In genomic region chr11:86403458-86403857, GRCh38 we compare ENCODE assay signal across 21 cellular contexts. TPM values are rescaled to one million over a fixed set of nuclear protein-coding genes. Genes with fewer than 3 reads are reported as not detected.
DNase-seq lines count a peak whose midpoint lies in the region; ATAC-seq, FAIRE-seq and TF ChIP-seq lines count a peak whose summit lies in the region.
"Had no signal": no experiment of that assay in that cellular context is flagged by ENCODE, and none has a peak within 500 bp of the region (broad histone marks: within the 10 kb centered on the region; RNA-seq: fewer than 3 reads in every experiment).

No MANE protein-coding gene starts in this region.

- no peak for TF ChIP-seq POLR2A in A549 (IDR thresholded peaks at IDR 0.05; ENCODE audit: low read length)

- H3K79me2 ChIP-seq in GM23248 (ENCODE audit: insufficient read depth): no peaks in the 10 kb centered on the region
- no peaks in the 10 kb centered on the region for H3K79me2 ChIP-seq in keratinocyte (ENCODE audit: control insufficient read depth, insufficient read depth, low read length)

- H3K4me2 ChIP-seq in A549 (no peak overlapping the region), GM23248 (ENCODE audit: unreplicated experiment) (no peak overlapping the region), keratinocyte (ENCODE audit: control insufficient read depth, extremely low read depth, insufficient read depth, low read depth, low read length) (no peak overlapping the region)
- H3K4me2 ChIP-seq: BLaER1 treated with 17β-estradiol and CSF1 and Interleukin-3, amounts not matched to agents 10 nM and 100 nM had no signal

- H3K9me2 ChIP-seq in GM23248 (ENCODE audit: insufficient read depth): no peaks in the 10 kb centered on the region

- no peak overlapping the region for H3K27ac ChIP-seq in A549
- H3K27ac ChIP-seq in GM23248: no peak overlapping the region
- no peak overlapping the region for H3K27ac ChIP-seq in keratinocyte (ENCODE audit: control insufficient read depth, insufficient read depth, low read length)
- H3K27ac ChIP-seq: BLaER1 treated with 17β-estradiol and CSF1 and Interleukin-3, amounts not matched to agents 10 nM and 100 nM; C4-2B had no signal

- no peaks in the 10 kb centered on the region for H3K9me3 ChIP-seq in A549
- no peaks in the 10 kb centered on the region for H3K9me3 ChIP-seq in GM23248 (ENCODE audit: low read depth)
- H3K9me3 ChIP-seq in keratinocyte (ENCODE audit: control insufficient read depth, low read depth, low read length): no peaks in the 10 kb centered on the region
- H3K9me3 ChIP-seq: BLaER1 treated with 17β-estradiol and CSF1 and Interleukin-3, amounts not matched to agents 10 nM and 100 nM; Caco-2 had no signal

- FAIRE-seq in A549 (lab: Jason Lieb, UNC) (peak; percentile 13), keratinocyte (lab: Jason Lieb, UNC) (no peak)
- FAIRE-seq: A204.1, D721Med, G401.6, GM12891, GM19239 had no signal

- no peaks in the 10 kb centered on the region for H3F3A ChIP-seq in GM23248 (ENCODE audit: insufficient read depth)

- H3K4me1 ChIP-seq in A549 (no peaks in the 10 kb centered on the region), GM23248 (ENCODE audit: insufficient read depth) (no peaks in the 10 kb centered on the region), keratinocyte (ENCODE audit: control insufficient read depth, extremely low read depth, insufficient read depth, low read length) (no peaks in the 10 kb centered on the region)
- H3K4me1 ChIP-seq: Caco-2 had no signal

- dilution Hi-C loops in keratinocyte (cut with MboI; ENCODE audit: extremely low pct_ligation_motif_present, low sequenced_read_pairs): no loop called here

- H3K27me3 ChIP-seq in GM23248 (replicated peaks; ENCODE audit: insufficient read depth) (no peaks in the 10 kb centered on the region), keratinocyte (ENCODE audit: control insufficient read depth, extremely low read depth, insufficient read depth, low read length) (no peaks in the 10 kb centered on the region)
- H3K27me3 ChIP-seq: BLaER1 treated with 17β-estradiol and CSF1 and Interleukin-3, amounts not matched to agents 10 nM and 100 nM had no signal

- no peak for DNase-seq in A549 (ENCODE audit: low read depth in 1 of 2, low spot score in 1 of 2)
- no peak for DNase-seq in GM23248
- DNase-seq in keratinocyte (ENCODE audit: low read depth, low spot score): no peak
- DNase-seq in foreskin fibroblast: no peak
- DNase-seq: 8988T; AML-193; Caco-2; Calu3; CD4-positive, alpha-beta T cell; CD8-positive, alpha-beta T cell; DMS79 treated with DMSO at 0.1 percent for 48 hours; GF-D8 had no signal

- no peak for ATAC-seq in A549
- ATAC-seq in HG03354 (IDR thresholded peaks at IDR 0.05; ENCODE audit: poor library complexity, severe bottlenecking, unreplicated experiment): no peak
- ATAC-seq in HG02623 (IDR thresholded peaks at IDR 0.05; ENCODE audit: unreplicated experiment): no peak
- ATAC-seq: CD8-positive, alpha-beta T cell had no signal

- no peak for TF ChIP-seq RAD21 in A549 (conservative IDR thresholded peaks at IDR 0.05 in 1 of 2, IDR thresholded peaks at IDR 0.05 in 1 of 2)

- POLR2A ChIA-PET in A549 (lab: Yijun Ruan, JAX): no interaction called here

- H3K9me1 ChIP-seq in keratinocyte (ENCODE audit: control insufficient read depth, extremely low read depth, insufficient read depth, low read length): no peaks in the 10 kb centered on the region

- H3K9ac ChIP-seq in GM23248 (no peak overlapping the region), keratinocyte (ENCODE audit: control insufficient read depth, extremely low read depth, insufficient read depth, low read length) (no peak overlapping the region)
- H3K9ac ChIP-seq: BLaER1 treated with 17β-estradiol and CSF1 and Interleukin-3, amounts not matched to agents 10 nM and 100 nM had no signal

- 51% methylated on average over 1 of the region's 1 CpG for WGBS in A549 (ENCODE audit: missing lambda C conversion rate)
- 15% methylated on average over 1 of the region's 1 CpG for WGBS in GM23248 (ENCODE audit: low coverage in 1 of 2, low lambda C conversion rate in 2 of 2, missing lambda C conversion rate in 2 of 2), 2 experiments

- TF ChIP-seq EP300 in A549 (IDR thresholded peaks at IDR 0.05): no peak

- in situ Hi-C loops in GM23248 (cut with MboI): no loop called here

- TF ChIP-seq CTCF in A549 (IDR thresholded peaks at IDR 0.05) (no peak), keratinocyte (optimal IDR thresholded peaks at IDR 0.05 in 1 of 3, IDR thresholded peaks at IDR 0.05 in 1 of 3, conservative IDR thresholded peaks at IDR 0.05 in 1 of 3; ENCODE audit: extremely low read depth in 1 of 3, insufficient read depth in 2 of 3, low read length in 3 of 3) (no peak), foreskin fibroblast (IDR thresholded peaks at IDR 0.05; ENCODE audit: low read depth, low read length) (no peak)

- CTCF ChIA-PET in A549 (lab: Yijun Ruan, JAX): no interaction called here

- H2AFZ ChIP-seq in GM23248: peak overlapping the region; percentile 13; the same call in 1 of the 2 replicates
- H2AFZ ChIP-seq in keratinocyte (ENCODE audit: control insufficient read depth, low read length): peak overlapping the region; percentile 28

- H3K4me3 ChIP-seq in A549 (no peak overlapping the region), GM23248 (no peak overlapping the region), keratinocyte (ENCODE audit: control insufficient read depth in 2 of 3, extremely low read depth in 1 of 3, insufficient read depth in 2 of 3, low read depth in 1 of 3, low read length in 3 of 3) (no peak overlapping the region), foreskin fibroblast (ENCODE audit: low read depth in 1 of 2, low read length in 2 of 2) (no peak overlapping the region)
- H3K4me3 ChIP-seq: BLaER1 treated with 17β-estradiol and CSF1 and Interleukin-3, amounts not matched to agents 10 nM and 100 nM had no signal

- H3K36me3 ChIP-seq in GM23248 (ENCODE audit: low read depth): no peaks in the 10 kb centered on the region
- H3K36me3 ChIP-seq in keratinocyte (ENCODE audit: control insufficient read depth in 2 of 2, extremely low read depth in 1 of 2, insufficient read depth in 2 of 2, low read length in 2 of 2): no peaks in the 10 kb centered on the region
- H3K36me3 ChIP-seq: BLaER1 treated with 17β-estradiol and CSF1 and Interleukin-3, amounts not matched to agents 10 nM and 100 nM had no signal

- H4K20me1 ChIP-seq in GM23248 (ENCODE audit: insufficient read depth): no peaks in the 10 kb centered on the region
- H4K20me1 ChIP-seq in keratinocyte (ENCODE audit: control insufficient read depth, extremely low read depth, insufficient read depth, low read length): no peaks in the 10 kb centered on the region
- H4K20me1 ChIP-seq: BLaER1 treated with 17β-estradiol and CSF1 and Interleukin-3, amounts not matched to agents 10 nM and 100 nM had no signal

TF ChIP-seq in A549, 52 proteins besides CTCF, POLR2A, EP300 and RAD21 (continues in another document):
- TF ChIP-seq CEBPB (IDR thresholded peaks at IDR 0.05): no peak
- TF ChIP-seq REST (IDR thresholded peaks at IDR 0.05): no peak
- TF ChIP-seq TFCP2L1 (CRISPR knock-in tag; IDR thresholded peaks at IDR 0.05): no peak
- no peak for TF ChIP-seq ZFP36 (IDR thresholded peaks at IDR 0.05; ENCODE audit: borderline replicate concordance, partially characterized antibody)
- TF ChIP-seq BHLHE40 (IDR thresholded peaks at IDR 0.05; ENCODE audit: low read depth, low read length): no peak
- TF ChIP-seq NPAS2 (CRISPR knock-in tag; IDR thresholded peaks at IDR 0.05; ENCODE audit: borderline replicate concordance): no peak
- no peak for TF ChIP-seq EHF (CRISPR knock-in tag; IDR thresholded peaks at IDR 0.05)

RNA-seq across cellular contexts. Expression of gene CCDC81, which starts 28.8 kb away (rescaled TPM):
- polyA plus RNA-seq in A549 (2011; rRNA removed) (0.26 and 0.71 TPM in 2 replicates), A549 (2017; fragmentation: RNase III; extraction: RNeasy Plus Mini Kit Qiagen cat#74134 plus additional on column Dnase treatment) (0.18 to 0.30 TPM (median 0.29 TPM) in 3 replicates), GM23248 (2016; fragmentation: Nextera tagmentation; extraction: Ambion mirVana) (0.49 TPM in 1 of 2 replicates, not detected in the other), keratinocyte (0.06 to 0.42 TPM (median 0.15 TPM) in 3 replicates)
- polyA plus RNA-seq in A549 (2012; cell fraction: cytosol; rRNA removed): 0.10 and 0.17 TPM in 2 replicates
- polyA plus RNA-seq in A549 (2012; cell fraction: nucleus; rRNA removed): 0.55 and 0.76 TPM in 2 replicates
- polyA minus RNA-seq in A549 (2011; rRNA and poly(A)+ RNA removed): 0.83 TPM in 1 of 2 replicates, not detected in the other
- total RNA-seq in GM23248 (2014; rRNA removed; shearing (Covaris generic)): under 0.01 and 0.13 TPM in 2 replicates
- 0.35 TPM for polyA plus RNA-seq in keratinocyte (2011; ENCODE audit: low read depth)
- polyA plus RNA-seq in keratinocyte (2011; cell fraction: cytosol; rRNA removed): 0.05 and 0.07 TPM in 2 replicates
- polyA plus RNA-seq in keratinocyte (2011; cell fraction: nucleus; rRNA removed): 0.23 and 0.53 TPM in 2 replicates
- 0.11 and 0.65 TPM in 2 replicates for polyA plus RNA-seq in keratinocyte (2012; ENCODE audit: low replicate concordance)
- 0.10 to 1.4 TPM in 2 of 3 replicates, not detected in the other for polyA minus RNA-seq in keratinocyte
- polyA minus RNA-seq in keratinocyte (2011; cell fraction: cytosol; rRNA and poly(A)+ RNA removed): not detected
- polyA minus RNA-seq in keratinocyte (2011; cell fraction: nucleus; rRNA and poly(A)+ RNA removed): 0.63 and 1.6 TPM in 2 replicates
